In the genomic region with DNA sequence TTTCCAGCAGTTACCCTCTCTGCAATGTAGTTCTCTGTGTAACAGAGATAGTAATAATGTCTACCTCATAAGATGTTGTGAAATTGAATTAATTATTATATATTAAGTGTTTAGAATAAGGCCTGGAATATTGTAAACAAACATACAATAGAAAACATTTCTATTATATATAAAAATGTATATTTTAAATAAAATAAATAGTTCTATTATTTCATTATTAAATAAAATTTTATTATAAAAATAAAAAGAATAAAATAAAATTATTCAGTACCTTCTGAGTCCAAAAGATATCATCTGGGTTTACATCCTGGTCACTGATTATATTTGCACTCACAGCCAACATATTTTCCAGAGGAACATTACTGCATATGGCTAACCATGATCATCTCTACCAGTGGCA, we compare ENCODE assay signal across 25 cellular contexts.
"Had no signal": no experiment of that assay in that cellular context is flagged by ENCODE, and none has a peak within 500 bp of the region (broad histone marks: within the 10 kb centered on the region; RNA-seq: fewer than 3 reads in every experiment).

No MANE protein-coding gene starts in this region.

- H3K4me1 Mint-ChIP-seq: naive B cell had no signal

- H3K27me3 Mint-ChIP-seq: naive B cell had no signal

- H3K4me3 ChIP-seq: coronary artery, dorsolateral prefrontal cortex, esophagus squamous epithelium, gastroesophageal sphincter, heart left ventricle, hepatocyte, left lung, lower lobe of right lung, mucosa of descending colon had no signal

- H3K36me3 Mint-ChIP-seq: mesothelial cell of epicardium, naive B cell had no signal

- H3K9me3 ChIP-seq: esophagus squamous epithelium, gastroesophageal sphincter, heart left ventricle, lower lobe of right lung, mucosa of descending colon had no signal

- ATAC-seq: esophagus mucosa, gastroesophageal sphincter, heart left ventricle, left cardiac atrium, left lung, left ventricle myocardium superior, lower lobe of right lung, mucosa of descending colon had no signal

- H3K4me3 Mint-ChIP-seq: mesothelial cell of epicardium, naive B cell had no signal

- DNase-seq: dermis blood vessel endothelial cell; dorsolateral prefrontal cortex; effector CD4-positive, alpha-beta T cell; effector memory CD4-positive, alpha-beta T cell; erythroblast; esophagus squamous epithelium; foreskin fibroblast; foreskin melanocyte; heart left ventricle; hypothalamus; left cardiac atrium; left lung; left ventricle myocardium superior; lower lobe of right lung; mesenchymal stem cell; mucosa of descending colon; naive B cell had no signal

- H3K27ac ChIP-seq: coronary artery, dorsolateral prefrontal cortex, epithelial cell of prostate, esophagus squamous epithelium, gastroesophageal sphincter, heart left ventricle, hepatocyte, left lung, lower lobe of right lung had no signal

- H3K4me1 ChIP-seq: esophagus squamous epithelium, heart left ventricle, left lung, lower lobe of right lung had no signal

- H3K27me3 ChIP-seq: dorsolateral prefrontal cortex, esophagus squamous epithelium, gastroesophageal sphincter, heart left ventricle, hepatocyte, left lung had no signal

- H3K9me3 Mint-ChIP-seq: mesothelial cell of epicardium had no signal

- FAIRE-seq: islet of Langerhans, keratinocyte had no signal

- H3K27ac Mint-ChIP-seq: mesothelial cell of epicardium, naive B cell had no signal

- H3K36me3 ChIP-seq: esophagus squamous epithelium, gastroesophageal sphincter, heart left ventricle, left lung, lower lobe of right lung had no signal
